12 cellular contexts compared by ENCODE assay signal in genomic region chr16:12229759-12230594, GRCh38.
DNase-seq lines count a peak whose midpoint lies in the region; ATAC-seq, FAIRE-seq and TF ChIP-seq lines count a peak whose summit lies in the region.
"Had no signal": no experiment of that assay in that cellular context is flagged by ENCODE, and none has a peak within 500 bp of the region (broad histone marks: within the 10 kb centered on the region; RNA-seq: fewer than 3 reads in every experiment).

No MANE protein-coding gene starts in this region.

- no peak for ATAC-seq in K562
- no peak for ATAC-seq in HG03108 (IDR thresholded peaks at IDR 0.05; ENCODE audit: unreplicated experiment)
- ATAC-seq: activated CD8-positive, alpha-beta memory T cell treated with anti-CD3 and anti-CD28 coated beads, Interleukin-2, amount 10 ng/mL, durations not matched to agents 7 days and 5 days had no signal

- BruUV-seq in MCF 10A (replicated peaks; lab: Mats Ljungman, UMichigan) (no TSS peak), K562 (replicated peaks; lab: Mats Ljungman, UMichigan) (no TSS peak)

- H4K20me1 ChIP-seq in K562 (replicated peaks; ENCODE audit: control insufficient read depth, insufficient read depth, low read length): peaks cover 22% of the 10 kb centered on the region; the same call in 1 of the 2 replicates

- DNase-seq in MCF 10A (ENCODE audit: unreplicated experiment) (peak; percentile 22), breast epithelium (ENCODE audit: low spot score in 2 of 2) (no peak), NCI-H2196 treated with DMSO at 0.1 percent for 48 hours (lab: John Stamatoyannopoulos, UW; ENCODE audit: unreplicated experiment) (peak; percentile 87), K562 (ENCODE audit: extremely low read depth in 1 of 4, low spot score in 3 of 4) (no peak), transverse colon (no peak), germinal center (ENCODE audit: low spot score) (no peak)
- no peak for DNase-seq in stimulated activated CD4-positive, alpha-beta T cell treated with anti-CD3 and anti-CD28 coated beads, Interleukin-15, amount 100 ng/mL, for 24 hours
- DNase-seq: activated CD8-positive, alpha-beta memory T cell treated with anti-CD3 and anti-CD28 coated beads, Interleukin-2, amount 10 ng/mL, durations not matched to agents 7 days and 5 days; endodermal cell; NCI-H524 treated with DMSO at 0.1 percent for 48 hours; T-helper 2 cell had no signal

- H3K9me1 ChIP-seq in K562 (ENCODE audit: control insufficient read depth, insufficient read depth, low read length): no peaks in the 10 kb centered on the region

- no peaks in the 10 kb centered on the region for H3K9me3 ChIP-seq in breast epithelium
- H3K9me3 ChIP-seq in K562 (replicated peaks; ENCODE audit: control insufficient read depth, insufficient read depth, low read depth, low read length): no peaks in the 10 kb centered on the region
- no peaks in the 10 kb centered on the region for H3K9me3 ChIP-seq in transverse colon

- H3K79me2 ChIP-seq in K562 (ENCODE audit: control insufficient read depth, insufficient read depth, low read length): no peaks in the 10 kb centered on the region

- no peak overlapping the region for H3K9ac ChIP-seq in K562 (ENCODE audit: insufficient read depth in 1 of 2, low read depth in 2 of 2, low read length in 2 of 2)

- TF ChIP-seq EP300 in K562 (IDR thresholded peaks at IDR 0.05; ENCODE audit: low read length) (no peak), transverse colon (IDR thresholded peaks at IDR 0.05; ENCODE audit: low read depth) (no peak)

- H3K4me3 Mint-ChIP-seq in MCF 10A (ENCODE audit: unreplicated experiment): no peak overlapping the region
- H3K4me3 Mint-ChIP-seq: activated CD8-positive, alpha-beta memory T cell treated with anti-CD3 and anti-CD28 coated beads, Interleukin-2, amount 10 ng/mL, durations not matched to agents 7 days and 5 days; endodermal cell had no signal

- no peaks in the 10 kb centered on the region for H3K4me1 ChIP-seq in breast epithelium
- peaks cover 0 to 5% of the 10 kb centered on the region in 2 experiments; a peak in 3 of 5 replicates for H3K4me1 ChIP-seq in K562 (replicated peaks in 1 of 2; ENCODE audit: control insufficient read depth in 2 of 2, insufficient read depth in 2 of 2, low read length in 2 of 2)
- H3K4me1 ChIP-seq in transverse colon: peaks cover 0 to 18% (median 14%) of the 10 kb centered on the region in 4 donors

- WGBS in K562 (ENCODE audit: insufficient coverage, low coverage, missing lambda C conversion rate): 27% methylated on average over 11 of the region's 11 CpGs
- WGBS in transverse colon (ENCODE audit: low coverage in 1 of 2), 2 donors: 67 to 80% methylated on average over 5 to 11 of the region's 11 CpGs

- no peak for FAIRE-seq in K562 (lab: Jason Lieb, UNC)

- H3K36me3 ChIP-seq in breast epithelium (no peaks in the 10 kb centered on the region), K562 (ENCODE audit: control insufficient read depth, insufficient read depth, low read length) (no peaks in the 10 kb centered on the region), transverse colon (no peaks in the 10 kb centered on the region)

- H3K4me1 Mint-ChIP-seq in MCF 10A (ENCODE audit: insufficient read depth, unreplicated experiment): peaks cover 9% of the 10 kb centered on the region
- H3K4me1 Mint-ChIP-seq: activated CD8-positive, alpha-beta memory T cell treated with anti-CD3 and anti-CD28 coated beads, Interleukin-2, amount 10 ng/mL, durations not matched to agents 7 days and 5 days had no signal

- no peak for TF ChIP-seq RAD21 in K562 (CRISPR knock-in tag; conservative IDR thresholded peaks at IDR 0.05 in 1 of 2, IDR thresholded peaks at IDR 0.05 in 1 of 2)

- no peaks in the 10 kb centered on the region for H3K36me3 Mint-ChIP-seq in MCF 10A (ENCODE audit: insufficient read depth, unreplicated experiment)
- H3K36me3 Mint-ChIP-seq: activated CD8-positive, alpha-beta memory T cell treated with anti-CD3 and anti-CD28 coated beads, Interleukin-2, amount 10 ng/mL, durations not matched to agents 7 days and 5 days had no signal

- H3K27ac ChIP-seq in breast epithelium (no peak overlapping the region), K562 (ENCODE audit: extremely low read depth, low read depth, low read length) (no peak overlapping the region), transverse colon (peak overlapping the region in 3 of 4 donors; percentile 15 to 36 (median 20))

- intact Hi-C loops in MCF 10A (cut with micrococcal nuclease): no loop called here
- intact Hi-C loops in breast epithelium (cut with DNase I; ENCODE audit: low total_unique reads): no loop called here
- intact Hi-C loops in K562 (cut with micrococcal nuclease): no loop called here
- intact Hi-C loops in transverse colon (cut with DNase I; ENCODE audit: low total_unique reads): loop anchor here (10.0 kb wide), 1 partner anchor 135 kb away; no protein-coding TSS in a partner anchor

- H3K27me3 ChIP-seq in breast epithelium (no peaks in the 10 kb centered on the region), K562 (ENCODE audit: control insufficient read depth in 2 of 2, insufficient read depth in 2 of 2, low read length in 2 of 2) (peaks cover 2 to 5% of the 10 kb centered on the region in 2 experiments; a peak in 2 of 5 replicates), transverse colon (no peaks in the 10 kb centered on the region)

- TF ChIP-seq POLR2A in breast epithelium (IDR thresholded peaks at IDR 0.05) (no peak), K562 (conservative IDR thresholded peaks at IDR 0.05) (no peak), transverse colon (IDR thresholded peaks at IDR 0.05) (no peak)

- POLR2A ChIA-PET in MCF 10A (lab: Yijun Ruan, JAX): no interaction called here
- POLR2A ChIA-PET in K562 (lab: Yijun Ruan, JAX): interaction anchor here (1.1 to 1.7 kb wide), 6 partner anchors 9 to 367 kb away, joined by 3 to 6 read pairs (median 4); no protein-coding TSS in a partner anchor

- H3K27me3 Mint-ChIP-seq in MCF 10A (ENCODE audit: insufficient read depth, unreplicated experiment): no peaks in the 10 kb centered on the region
- H3K27me3 Mint-ChIP-seq: activated CD8-positive, alpha-beta memory T cell treated with anti-CD3 and anti-CD28 coated beads, Interleukin-2, amount 10 ng/mL, durations not matched to agents 7 days and 5 days had no signal

- no peak overlapping the region for H2AFZ ChIP-seq in K562 (ENCODE audit: low read depth, low read length)

- TF ChIP-seq CTCF in MCF 10A (IDR thresholded peaks at IDR 0.05; ENCODE audit: unreplicated experiment): no peak
- no peak for TF ChIP-seq CTCF in breast epithelium (IDR thresholded peaks at IDR 0.05)
- TF ChIP-seq CTCF in K562 (IDR thresholded peaks at IDR 0.05 in 2 of 3, conservative IDR thresholded peaks at IDR 0.05 in 1 of 3; ENCODE audit: insufficient read depth in 2 of 3, low read depth in 1 of 3, low read length in 3 of 3): no peak
- TF ChIP-seq CTCF in transverse colon (IDR thresholded peaks at IDR 0.05): no peak

- no peak overlapping the region for H3K27ac Mint-ChIP-seq in MCF 10A (ENCODE audit: low read depth, unreplicated experiment)
- H3K27ac Mint-ChIP-seq: activated CD8-positive, alpha-beta memory T cell treated with anti-CD3 and anti-CD28 coated beads, Interleukin-2, amount 10 ng/mL, durations not matched to agents 7 days and 5 days; endodermal cell had no signal

- no peak overlapping the region for H3K4me3 ChIP-seq in breast epithelium
- no peak overlapping the region for H3K4me3 ChIP-seq in K562
- no peak overlapping the region for H3K4me3 ChIP-seq in transverse colon

- CTCF ChIA-PET in MCF 10A (lab: Yijun Ruan, JAX) (interaction anchor here (0.8 to 1.4 kb wide), 5 partner anchors 12 to 590 kb away, joined by 3 to 4 read pairs (median 3); no protein-coding TSS in a partner anchor), K562 (lab: Yijun Ruan, JAX; ENCODE audit: low intra/inter-chr PET ratio) (interaction anchor here (1.1 kb wide), 1 partner anchor 587 kb away, joined by 3 read pairs; no protein-coding TSS in a partner anchor)

- H3K9me3 Mint-ChIP-seq in MCF 10A (ENCODE audit: unreplicated experiment): no peaks in the 10 kb centered on the region
- H3K9me3 Mint-ChIP-seq: endodermal cell had no signal

- H3K4me2 ChIP-seq in K562 (ENCODE audit: insufficient read depth, low read length): no peak overlapping the region

- in situ Hi-C loops in K562 (cut with MboI): no loop called here
- in situ Hi-C loops in transverse colon (cut with MboI; ENCODE audit: low pct_ligation_motif_present in 1 of 4, low pct_unique_long_range_greater_than_20kb in 1 of 4, low sequenced_read_pairs in 3 of 4): no loop called here

TF ChIP-seq in K562, 482 proteins besides CTCF, POLR2A, EP300 and RAD21 (continues in another document):
- TF ChIP-seq CREB5 (CRISPR knock-in tag; IDR thresholded peaks at IDR 0.05) (no peak), ZNF444 (CRISPR knock-in tag; IDR thresholded peaks at IDR 0.05) (no peak), NFIC (IDR thresholded peaks at IDR 0.05) (peak; percentile 82), THAP12 (CRISPR knock-in tag; IDR thresholded peaks at IDR 0.05) (no peak), FOXJ3 (CRISPR knock-in tag; IDR thresholded peaks at IDR 0.05) (no peak)

Comparison
In these comparisons a context has a peak if more than half of its experiments do, and no peak if none do; other contexts are left out.
1. DNase-seq: peak in MCF 10A (single experiment) and NCI-H2196 treated with DMSO at 0.1 percent for 48 hours (single experiment); none in breast epithelium (0 of 2), K562 (0 of 4), transverse colon (single experiment), stimulated activated CD4-positive, alpha-beta T cell treated with anti-CD3 and anti-CD28 coated beads, Interleukin-15, amount 100 ng/mL, for 24 hours (single experiment) and germinal center (single experiment).
2. H3K27ac ChIP-seq: peak in transverse colon (3 of 4); none in breast epithelium (0 of 2) and K562 (single experiment).